8 cellular contexts compared by ENCODE assay signal in the genomic region with DNA sequence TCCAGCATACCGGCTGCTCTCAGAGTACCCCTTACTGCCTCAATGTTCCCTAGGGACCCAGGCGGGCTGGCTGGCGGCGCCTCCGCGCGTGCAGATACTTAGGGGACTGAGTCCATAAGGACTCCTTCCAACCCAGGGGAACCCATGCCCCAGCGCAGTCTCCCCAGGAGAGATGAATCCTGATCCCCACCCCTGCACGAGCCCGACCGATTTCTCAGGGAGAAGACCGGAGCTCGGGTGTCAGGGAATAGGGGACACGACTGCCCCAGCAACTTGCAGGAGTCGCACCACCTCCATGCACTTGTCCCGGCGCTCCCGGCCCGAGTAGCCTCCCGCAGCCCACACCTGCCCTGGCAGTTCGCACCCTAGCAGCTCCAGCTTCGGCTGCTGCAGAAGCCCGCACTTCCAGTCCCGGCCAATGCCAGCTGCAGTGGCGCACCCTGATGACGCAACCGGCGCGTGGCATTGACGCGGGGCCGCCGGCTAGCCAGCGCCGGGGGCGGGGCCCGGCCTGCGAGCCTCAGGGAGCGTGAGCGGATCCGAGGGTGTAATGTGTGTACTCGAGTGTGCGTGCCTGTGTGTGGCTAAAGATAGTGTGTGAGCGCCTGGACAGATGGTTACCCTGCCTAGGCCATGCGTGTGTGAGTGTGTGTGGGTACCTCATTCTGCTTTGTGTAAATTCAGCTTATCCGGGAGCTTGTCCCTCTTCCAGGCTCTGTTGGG. TPM values are rescaled to one million over a fixed set of nuclear protein-coding genes. Genes with fewer than 3 reads are reported as not detected.
DNase-seq lines count a peak whose midpoint lies in the region; ATAC-seq and TF ChIP-seq lines count a peak whose summit lies in the region.

A gene with protein sequence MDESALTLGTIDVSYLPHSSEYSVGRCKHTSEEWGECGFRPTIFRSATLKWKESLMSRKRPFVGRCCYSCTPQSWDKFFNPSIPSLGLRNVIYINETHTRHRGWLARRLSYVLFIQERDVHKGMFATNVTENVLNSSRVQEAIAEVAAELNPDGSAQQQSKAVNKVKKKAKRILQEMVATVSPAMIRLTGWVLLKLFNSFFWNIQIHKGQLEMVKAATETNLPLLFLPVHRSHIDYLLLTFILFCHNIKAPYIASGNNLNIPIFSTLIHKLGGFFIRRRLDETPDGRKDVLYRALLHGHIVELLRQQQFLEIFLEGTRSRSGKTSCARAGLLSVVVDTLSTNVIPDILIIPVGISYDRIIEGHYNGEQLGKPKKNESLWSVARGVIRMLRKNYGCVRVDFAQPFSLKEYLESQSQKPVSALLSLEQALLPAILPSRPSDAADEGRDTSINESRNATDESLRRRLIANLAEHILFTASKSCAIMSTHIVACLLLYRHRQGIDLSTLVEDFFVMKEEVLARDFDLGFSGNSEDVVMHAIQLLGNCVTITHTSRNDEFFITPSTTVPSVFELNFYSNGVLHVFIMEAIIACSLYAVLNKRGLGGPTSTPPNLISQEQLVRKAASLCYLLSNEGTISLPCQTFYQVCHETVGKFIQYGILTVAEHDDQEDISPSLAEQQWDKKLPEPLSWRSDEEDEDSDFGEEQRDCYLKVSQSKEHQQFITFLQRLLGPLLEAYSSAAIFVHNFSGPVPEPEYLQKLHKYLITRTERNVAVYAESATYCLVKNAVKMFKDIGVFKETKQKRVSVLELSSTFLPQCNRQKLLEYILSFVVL (minus strand): TSS at position 437 of the 723 bp plus-strand sequence. CDS start 1,981 bp downstream, outside the sequence.

- peaks cover 18% of the 10 kb centered on the region for H3K36me3 ChIP-seq in OCI-LY7 (ENCODE audit: insufficient read depth, low read length)
- no peaks in the 10 kb centered on the region for H3K36me3 ChIP-seq in esophagus (ENCODE audit: control insufficient read depth in 2 of 2, insufficient read depth in 2 of 2, low read length in 1 of 2)
- peaks cover 9% of the 10 kb centered on the region for H3K36me3 ChIP-seq in muscle layer of colon (ENCODE audit: insufficient read depth, low read length)

- CTCF ChIA-PET in OCI-LY7 (lab: Charles Lee; ENCODE audit: unreplicated experiment) = interaction anchor here (1.0 kb wide), 1 partner anchor 13 kb away, joined by 3 read pairs; no protein-coding TSS in a partner anchor

- H3K4me1 ChIP-seq in OCI-LY7 (ENCODE audit: insufficient read depth, low read length, poor library complexity, severe bottlenecking) = peaks cover 17% of the 10 kb centered on the region
- H3K4me1 ChIP-seq in esophagus (ENCODE audit: control insufficient read depth in 2 of 2, insufficient read depth in 2 of 2, low read length in 1 of 2) = peaks cover 0 to 3% of the 10 kb centered on the region in 2 donors
- H3K4me1 ChIP-seq in muscle layer of colon (ENCODE audit: insufficient read depth, low read length) = peaks cover 13% of the 10 kb centered on the region

- peak within 1 kb of the TSS; percentile 83 for H3K4me2 ChIP-seq in OCI-LY7 (ENCODE audit: low read length)

- H3K9me3 ChIP-seq in OCI-LY7 (ENCODE audit: low read length) = 0 out of 2 replicates have a peak, but pooled peaks cover 14% of the 10 kb centered on the region
- no peaks in the 10 kb centered on the region for H3K9me3 ChIP-seq in esophagus (ENCODE audit: control insufficient read depth in 2 of 2, insufficient read depth in 1 of 2, low read depth in 1 of 2, low read length in 1 of 2)
- no peaks in the 10 kb centered on the region for H3K9me3 ChIP-seq in muscle layer of colon (ENCODE audit: low read length)

- H3K4me3 ChIP-seq in OCI-LY7 (ENCODE audit: low read depth, low read length, poor library complexity, severe bottlenecking) = peak within 1 kb of the TSS; percentile 94
- peak within 1 kb of the TSS; percentile 91 to 96 for H3K4me3 ChIP-seq in esophagus (ENCODE audit: low read depth in 1 of 2, low read length in 2 of 2)
- peak within 1 kb of the TSS; percentile 70 to 89 for H3K4me3 ChIP-seq in muscle layer of colon (ENCODE audit: low read depth in 1 of 2, low read length in 2 of 2)

- peak within 1 kb of the TSS; percentile 87 for H3K9ac ChIP-seq in muscle layer of colon (ENCODE audit: low read length)

- WGBS in esophagus, 2 donors = 0% methylated on average over 46 of the region's 46 CpGs

- DNase-seq in D341Med (ENCODE audit: low spot score) (peak; percentile 94), HUDEP-2 (lab: John Stamatoyannopoulos, UW; ENCODE audit: unreplicated experiment in 76 of 76) (peak in 75 of 76 experiments; percentile 29 to 95 (median 87)), OCI-LY7 (ENCODE audit: low spot score) (peak; percentile 94)
- DNase-seq in activated T-cell treated with anti-CD3 and anti-CD28 coated beads, Interleukin-2, amount 50 U/mL, for 1 hour = peak; percentile 100
- peak; percentile 99 to 100 for DNase-seq in stimulated activated CD8-positive, alpha-beta memory T cell treated with anti-CD3 and anti-CD28 coated beads, Interleukin-7, amount 100 ng/mL, for 1 hour (ENCODE audit: low read depth in 2 of 2)

- POLR2A ChIA-PET in OCI-LY7 (lab: Charles Lee) = interaction anchor here (0.6 to 4.2 kb wide), 10 partner anchors 8 to 293 kb away, joined by 3 to 28 read pairs (median 4); no protein-coding TSS in a partner anchor

- H3K27ac ChIP-seq in OCI-LY7 (ENCODE audit: low read depth, low read length, poor library complexity, severe bottlenecking) (no peak within 1 kb of the TSS), esophagus (ENCODE audit: low read depth in 2 of 2, low read length in 1 of 2) (peak within 1 kb of the TSS; percentile 40 to 91), muscle layer of colon (ENCODE audit: low read depth, low read length) (peak within 1 kb of the TSS; percentile 78)

- BruUV-seq in OCI-LY7 (replicated peaks; lab: Mats Ljungman, UMichigan) = no TSS peak

- no peak for TF ChIP-seq CTCF in OCI-LY7 (conservative IDR thresholded peaks at IDR 0.05; ENCODE audit: low read length)

- H3K27me3 ChIP-seq in esophagus (ENCODE audit: control insufficient read depth in 1 of 2, insufficient read depth in 2 of 2, low read length in 2 of 2) = no peaks in the 10 kb centered on the region
- H3K27me3 ChIP-seq in muscle layer of colon (ENCODE audit: control insufficient read depth in 1 of 2, insufficient read depth in 2 of 2, low read length in 2 of 2) = no peaks in the 10 kb centered on the region

- intact Hi-C loops in OCI-LY7 (cut with micrococcal nuclease; ENCODE audit: unreplicated experiment) = loop anchor here (5.0 kb wide), 3 partner anchors 194 to 769 kb away; partner anchors contain the start of genes TCF7L2, VTI1A and ZDHHC6

- peak within 1 kb of the TSS; percentile 98 for H2AFZ ChIP-seq in OCI-LY7 (ENCODE audit: low read length)

- peak; percentile 95 for ATAC-seq in GM21390 (IDR thresholded peaks at IDR 0.05; ENCODE audit: unreplicated experiment)

- H3K9me2 ChIP-seq in OCI-LY7 (ENCODE audit: insufficient read depth, low read length) = no peaks in the 10 kb centered on the region

- H3K79me2 ChIP-seq in OCI-LY7 (ENCODE audit: insufficient read depth, low read depth, low read length) = peaks cover 6% of the 10 kb centered on the region; the same call in 1 of the 2 replicates

- no peaks in the 10 kb centered on the region for H4K20me1 ChIP-seq in OCI-LY7 (ENCODE audit: insufficient read depth, low read length)

RNA-seq across cellular contexts. Expression of the gene that starts here (rescaled TPM):
- 6.9 and 7.5 TPM in 2 replicates for total RNA-seq in OCI-LY7 (2014; rRNA removed; shearing (Covaris generic))
- total RNA-seq in OCI-LY7 (2022) = 7.9 and 13.0 TPM in 2 replicates
- 1 to 10 TPM; 1.1 to 1.5 TPM for polyA plus RNA-seq in esophagus
